8 cellular contexts compared by ENCODE assay signal in the genomic region with DNA sequence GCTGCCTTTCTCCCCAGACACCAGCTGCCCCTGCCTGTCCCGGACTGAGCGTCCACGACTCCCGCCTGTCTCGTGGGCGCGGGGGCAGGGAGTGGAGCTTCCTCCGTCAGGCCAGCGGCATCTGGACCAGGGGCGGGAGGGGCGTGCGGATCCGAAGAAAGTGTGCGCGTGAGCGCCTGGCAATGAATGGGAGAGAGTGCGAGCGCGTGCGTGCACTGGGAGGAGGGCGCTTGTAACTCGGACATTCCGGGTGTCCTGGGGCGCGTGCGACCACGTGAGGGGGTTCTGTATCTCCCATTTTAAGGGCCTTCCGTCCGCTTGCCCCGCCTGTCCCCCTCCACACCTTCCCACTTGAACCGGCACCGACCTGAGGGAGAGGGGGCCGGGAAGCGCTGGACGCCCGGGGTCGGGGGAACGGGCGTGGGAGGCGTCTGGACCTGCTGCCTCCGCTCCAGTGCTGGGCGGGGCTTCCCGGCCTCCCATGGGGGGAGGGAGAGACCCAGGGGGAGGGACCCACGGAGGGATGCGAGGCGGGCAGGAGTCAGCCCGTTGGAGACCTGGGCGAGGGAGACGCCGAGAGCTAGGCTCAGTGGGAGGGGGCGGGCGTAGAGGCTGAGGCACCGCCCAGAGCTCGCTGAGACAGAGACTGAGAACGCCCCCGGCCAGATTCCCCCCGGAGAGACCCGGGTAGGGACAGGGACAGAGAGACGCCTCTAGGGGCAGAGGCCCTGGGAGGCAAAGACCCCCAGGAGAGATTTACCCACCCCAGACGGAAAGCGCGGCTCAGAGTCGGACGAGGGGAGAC. TPM values are rescaled to one million over a fixed set of nuclear protein-coding genes. Genes with fewer than 3 reads are reported as not detected.
DNase-seq lines count a peak whose midpoint lies in the region; ATAC-seq and TF ChIP-seq lines count a peak whose summit lies in the region.

A gene with protein sequence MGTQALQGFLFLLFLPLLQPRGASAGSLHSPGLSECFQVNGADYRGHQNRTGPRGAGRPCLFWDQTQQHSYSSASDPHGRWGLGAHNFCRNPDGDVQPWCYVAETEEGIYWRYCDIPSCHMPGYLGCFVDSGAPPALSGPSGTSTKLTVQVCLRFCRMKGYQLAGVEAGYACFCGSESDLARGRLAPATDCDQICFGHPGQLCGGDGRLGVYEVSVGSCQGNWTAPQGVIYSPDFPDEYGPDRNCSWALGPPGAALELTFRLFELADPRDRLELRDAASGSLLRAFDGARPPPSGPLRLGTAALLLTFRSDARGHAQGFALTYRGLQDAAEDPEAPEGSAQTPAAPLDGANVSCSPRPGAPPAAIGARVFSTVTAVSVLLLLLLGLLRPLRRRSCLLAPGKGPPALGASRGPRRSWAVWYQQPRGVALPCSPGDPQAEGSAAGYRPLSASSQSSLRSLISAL (plus strand): TSS at position 665 of the 805 bp plus-strand sequence. CDS start 246 bp downstream, outside the sequence.

- in situ Hi-C loops in Panc1 (cut with HindIII; ENCODE audit: low pct_unique_long_range_greater_than_20kb, low sequenced_read_pairs) = no loop called here

- H3K9me3 ChIP-seq in Panc1 (ENCODE audit: control insufficient read depth, insufficient read depth, low read depth, low read length) = no peaks in the 10 kb centered on the region
- no peaks in the 10 kb centered on the region for H3K9me3 ChIP-seq in muscle layer of duodenum (ENCODE audit: control insufficient read depth in 1 of 2, low read length in 2 of 2)

- H3K27me3 ChIP-seq in Panc1 (ENCODE audit: control insufficient read depth, insufficient read depth, low read length) (no peaks in the 10 kb centered on the region), muscle layer of duodenum (ENCODE audit: low read depth, low read length) (peaks cover 53% of the 10 kb centered on the region)

- H3K4me3 Mint-ChIP-seq in brain = peak within 1 kb of the TSS; percentile 90 to 94 (median 92)

- ATAC-seq in Panc1 (peak; percentile 70), GM18517 (IDR thresholded peaks at IDR 0.05; ENCODE audit: unreplicated experiment) (no peak)

- no TSS peak for BruUV-seq in Panc1 (replicated peaks; lab: Mats Ljungman, UMichigan)

- H3K36me3 ChIP-seq in Panc1 (ENCODE audit: control insufficient read depth, insufficient read depth, low read length) (no peaks in the 10 kb centered on the region; the same call in 1 of the 2 replicates), muscle layer of duodenum (ENCODE audit: control insufficient read depth in 1 of 2, insufficient read depth in 2 of 2, low read length in 2 of 2) (no peaks in the 10 kb centered on the region)

- H3K4me1 Mint-ChIP-seq in brain = peaks cover 7% of the 10 kb centered on the region

- DNase-seq in COR-L47 (lab: John Stamatoyannopoulos, UW) (peak; percentile 76), HEK293T (ENCODE audit: extremely low spot score) (peak; percentile 79), Panc1 (ENCODE audit: low read depth, low spot score) (no peak), mesenteric fat pad (ENCODE audit: low spot score) (no peak), hippocampal formation (lab: John Stamatoyannopoulos, UW) (no peak)

- peaks cover 0 to 3% (median 0%) of the 10 kb centered on the region in 5 experiments for H3K9me3 Mint-ChIP-seq in brain

- H3K27ac Mint-ChIP-seq in brain = peak within 1 kb of the TSS in 4 of 5 experiments; percentile 58 to 88 (median 78)

- H3K27me3 Mint-ChIP-seq in brain = peaks cover 44% of the 10 kb centered on the region

- CTCF ChIA-PET in HEK293T (lab: Yijun Ruan, JAX) = no interaction called here
- CTCF ChIA-PET in Panc1 (lab: Charles Lee) = no interaction called here

- peak within 1 kb of the TSS; percentile 79; the same call in 1 of the 2 replicates for H3K27ac ChIP-seq in Panc1 (ENCODE audit: low read length)
- no peak within 1 kb of the TSS for H3K27ac ChIP-seq in muscle layer of duodenum (ENCODE audit: low read length)

- POLR2A ChIA-PET in HEK293T (lab: Yijun Ruan, JAX) = interaction anchor here (0.9 to 3.0 kb wide), 7 partner anchors 8 to 60 kb away, joined by 3 to 30 read pairs (median 4); a partner anchor contains a TSS
- POLR2A ChIA-PET in Panc1 (lab: Charles Lee) = interaction anchor here (0.5 kb wide), 2 partner anchors 32 to 73 kb away, joined by 3 to 8 read pairs; a partner anchor contains a TSS

- H3K4me1 ChIP-seq in Panc1 (ENCODE audit: control insufficient read depth, insufficient read depth, low read length) (peaks cover 23% of the 10 kb centered on the region), muscle layer of duodenum (ENCODE audit: control insufficient read depth in 1 of 2, insufficient read depth in 2 of 2, low read length in 2 of 2) (peaks cover 0 to 48% of the 10 kb centered on the region in 2 donors)

- H3K36me3 Mint-ChIP-seq in brain = no peaks in the 10 kb centered on the region

- H3K4me3 ChIP-seq in Panc1 (ENCODE audit: low read depth in 2 of 2, low read length in 2 of 2) (peak within 1 kb of the TSS; percentile 56 to 81), muscle layer of duodenum (ENCODE audit: low read depth in 1 of 2, low read length in 2 of 2) (peak within 1 kb of the TSS; percentile 3 to 56)

- intact Hi-C loops in Panc1 (cut with micrococcal nuclease; ENCODE audit: unreplicated experiment) = no loop called here

- TF ChIP-seq CTCF in Panc1 (IDR thresholded peaks at IDR 0.05) = no peak
- TF ChIP-seq CTCF in brain (conservative IDR thresholded peaks at IDR 0.05) = no peak

TF ChIP-seq in HEK293T, 16 proteins besides CTCF, POLR2A, EP300 and RAD21:
- no peak for TF ChIP-seq TARDBP (IDR thresholded peaks at IDR 0.05)
- TF ChIP-seq L3MBTL2 (conservative IDR thresholded peaks at IDR 0.05) = peak; percentile 64

RNA-seq across cellular contexts. Expression of the gene that starts here (rescaled TPM):
- total RNA-seq in Panc1 (2021; ENCODE audit: unreplicated experiment) = 10.8 TPM
- polyA plus RNA-seq in Panc1 (2012; ENCODE audit: insufficient read length) = 12.1 TPM
- polyA plus RNA-seq in brain (ENCODE audit: insufficient read depth, low read depth, low replicate concordance) = 1.1 TPM
- total RNA-seq in mesenteric fat pad = not detected

Comparison
In these comparisons a context has a peak if more than half of its experiments do, and no peak if none do; other contexts are left out.
1. RNA of the gene that starts here (total RNA-seq): 10.8 TPM in Panc1 (single experiment); not detected in mesenteric fat pad (single experiment); every median in the first group is over 10 times any median in the second.
2. DNase-seq: peak in COR-L47 (single experiment) and HEK293T (single experiment); none in Panc1 (single experiment), mesenteric fat pad (single experiment) and hippocampal formation (0 of 2).